Comparison of ENCODE assay signal across 17 cellular contexts in the genomic region with DNA sequence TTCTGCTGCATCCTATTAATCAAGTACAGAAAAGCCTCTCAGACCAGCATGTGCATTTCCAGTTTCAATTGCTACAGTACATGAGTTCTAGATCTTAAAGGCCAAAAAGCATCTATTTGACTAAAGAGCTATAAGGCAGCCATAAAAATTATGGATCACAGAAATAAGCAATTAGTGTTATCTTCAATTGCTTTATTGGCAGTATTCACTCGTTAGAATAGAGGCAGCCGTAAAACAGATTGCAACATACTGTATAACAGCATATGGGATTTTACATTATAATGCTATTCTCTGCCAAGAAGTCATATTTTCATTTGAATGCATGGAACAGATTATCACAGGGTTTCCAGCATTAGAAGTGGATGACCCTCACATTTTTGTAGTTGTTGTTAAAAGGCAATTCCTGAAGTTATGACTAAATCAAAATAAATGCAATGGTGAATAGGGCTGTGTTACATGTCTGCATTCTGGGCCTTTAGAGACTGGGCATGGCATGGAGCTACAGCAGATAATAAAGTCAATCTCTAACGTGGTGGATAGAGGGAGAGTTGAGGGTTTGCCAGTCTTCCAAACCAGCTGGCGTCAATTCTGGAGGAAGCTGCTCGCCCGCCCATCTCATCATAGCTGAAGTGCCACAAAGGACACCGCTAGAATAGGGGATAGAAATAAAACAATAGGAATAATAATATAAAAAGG.
"Had no signal": no experiment of that assay in that cellular context is flagged by ENCODE, and none has a peak within 500 bp of the region (broad histone marks: within the 10 kb centered on the region; RNA-seq: fewer than 3 reads in every experiment).

No MANE protein-coding gene starts in this region.

- H3K4me3 ChIP-seq: hepatocyte, psoas muscle, uterus had no signal

- H3K36me3 ChIP-seq: uterus had no signal

- H3K27ac ChIP-seq: hepatocyte, psoas muscle, uterus had no signal

- H3K4me2 ChIP-seq: hepatocyte had no signal

- H3K4me1 ChIP-seq: psoas muscle, uterus had no signal

- H3K27me3 ChIP-seq: hepatocyte, uterus had no signal

- H2AFZ ChIP-seq: hepatocyte had no signal

- DNase-seq: activated CD8-positive, alpha-beta memory T cell treated with anti-CD3 and anti-CD28 coated beads, Interleukin-2, amount 50 U/mL, for 48 hours; activated CD8-positive, alpha-beta T cell treated with anti-CD3 and anti-CD28 coated beads for 36 hours; activated naive CD8-positive, alpha-beta T cell treated with anti-CD3 and anti-CD28 coated beads, Interleukin-2, amount 10 ng/mL, durations not matched to agents 7 days and 5 days; caudate nucleus; cortex of kidney; effector CD8-positive, alpha-beta T cell; kidney; left ventricle myocardium superior; mesendoderm; nephron progenitor cell; psoas muscle; stimulated activated CD4-positive, alpha-beta T cell treated with anti-CD3 and anti-CD28 coated beads, Interleukin-15, amount 100 ng/mL, for 24 hours; stimulated activated CD4-positive, alpha-beta T cell treated with anti-CD3 and anti-CD28 coated beads, Interleukin-4, amount 100 ng/mL, for 24 hours; stimulated activated naive CD8-positive, alpha-beta T cell treated with anti-CD3 and anti-CD28 coated beads, Interleukin-15, amount 100 ng/mL, for 72 hours; T1000; uterus had no signal

- ATAC-seq: activated CD8-positive, alpha-beta T cell treated with anti-CD3 and anti-CD28 coated beads for 36 hours; left ventricle myocardium superior; psoas muscle; stimulated activated naive CD8-positive, alpha-beta T cell treated with anti-CD3 and anti-CD28 coated beads, Interleukin-15, amount 100 ng/mL, for 72 hours had no signal

- H3K9me3 ChIP-seq: psoas muscle, uterus had no signal

- H3K79me2 ChIP-seq: hepatocyte had no signal
